In genomic region chrX:100700809-100701208, GRCh38 we compare ENCODE assay signal across 18 cellular contexts. TPM values are rescaled to one million over a fixed set of nuclear protein-coding genes. Genes with fewer than 3 reads are reported as not detected.
DNase-seq lines count a peak whose midpoint lies in the region; ATAC-seq lines count a peak whose summit lies in the region.
"Had no signal": no experiment of that assay in that cellular context is flagged by ENCODE, and none has a peak within 500 bp of the region (broad histone marks: within the 10 kb centered on the region; RNA-seq: fewer than 3 reads in every experiment).

No MANE protein-coding gene starts in this region.

- intact Hi-C loops in activated naive CD4-positive, alpha-beta T cell treated with anti-CD3 and anti-CD28 coated beads for 36 hours (cut with micrococcal nuclease) = no loop called here

- peak; percentile 4 for DNase-seq in activated naive CD4-positive, alpha-beta T cell treated with anti-CD3 and anti-CD28 coated beads for 36 hours
- DNase-seq in activated naive CD4-positive, alpha-beta T cell (lab: John Stamatoyannopoulos, UW) = no peak
- no peak for DNase-seq in stimulated activated naive CD8-positive, alpha-beta T cell treated with anti-CD3 and anti-CD28 coated beads, Interleukin-15, amount 100 ng/mL, for 72 hours
- DNase-seq in foreskin melanocyte (no peak), hypothalamus (lab: John Stamatoyannopoulos, UW) (no peak)
- DNase-seq: CD8-positive, alpha-beta T cell; DMS79; NCI-H1105; NCI-H1694 treated with DMSO at 0.1 percent for 48 hours; NCI-H2107; NCI-H446; NCI-H774; PC-9; SJCRH30 had no signal

- H3K4me1 Mint-ChIP-seq in activated naive CD4-positive, alpha-beta T cell treated with anti-CD3 and anti-CD28 coated beads for 36 hours (ENCODE audit: low read depth) = no peaks in the 10 kb centered on the region
- peaks cover 6% of the 10 kb centered on the region for H3K4me1 Mint-ChIP-seq in stimulated activated naive CD8-positive, alpha-beta T cell treated with anti-CD3 and anti-CD28 coated beads, Interleukin-15, amount 100 ng/mL, for 72 hours
- H3K4me1 Mint-ChIP-seq: GM23338 had no signal

- ATAC-seq in GM19463 (IDR thresholded peaks at IDR 0.05; ENCODE audit: unreplicated experiment) (peak; percentile 51), HG03432 (IDR thresholded peaks at IDR 0.05; ENCODE audit: unreplicated experiment) (peak; percentile 90), GM18858 (IDR thresholded peaks at IDR 0.05; ENCODE audit: unreplicated experiment) (no peak)
- peak; percentile 91 for ATAC-seq in stimulated activated naive CD8-positive, alpha-beta T cell treated with anti-CD3 and anti-CD28 coated beads, Interleukin-15, amount 100 ng/mL, for 72 hours
- ATAC-seq: CD8-positive, alpha-beta T cell; GM23338 had no signal

- H3K27ac Mint-ChIP-seq in activated naive CD4-positive, alpha-beta T cell treated with anti-CD3 and anti-CD28 coated beads for 36 hours = no peak overlapping the region
- no peak overlapping the region for H3K27ac Mint-ChIP-seq in stimulated activated naive CD8-positive, alpha-beta T cell treated with anti-CD3 and anti-CD28 coated beads, Interleukin-15, amount 100 ng/mL, for 72 hours
- H3K27ac Mint-ChIP-seq: CD8-positive, alpha-beta T cell; GM23338 had no signal

- CTCF ChIA-PET in activated naive CD4-positive, alpha-beta T cell treated with anti-CD3 and anti-CD28 coated beads for 36 hours (lab: Charles Lee) = no interaction called here

- H3K27me3 Mint-ChIP-seq in activated naive CD4-positive, alpha-beta T cell treated with anti-CD3 and anti-CD28 coated beads for 36 hours (ENCODE audit: low read depth) = peaks cover 9% of the 10 kb centered on the region
- H3K27me3 Mint-ChIP-seq in stimulated activated naive CD8-positive, alpha-beta T cell treated with anti-CD3 and anti-CD28 coated beads, Interleukin-15, amount 100 ng/mL, for 72 hours = peaks cover 31% of the 10 kb centered on the region

- no peaks in the 10 kb centered on the region for H3K36me3 Mint-ChIP-seq in activated naive CD4-positive, alpha-beta T cell treated with anti-CD3 and anti-CD28 coated beads for 36 hours (ENCODE audit: low read depth)
- H3K36me3 Mint-ChIP-seq: CD8-positive, alpha-beta T cell had no signal

- H3K4me3 Mint-ChIP-seq in activated naive CD4-positive, alpha-beta T cell treated with anti-CD3 and anti-CD28 coated beads for 36 hours = no peak overlapping the region
- H3K4me3 Mint-ChIP-seq in stimulated activated naive CD8-positive, alpha-beta T cell treated with anti-CD3 and anti-CD28 coated beads, Interleukin-15, amount 100 ng/mL, for 72 hours = no peak overlapping the region
- H3K4me3 Mint-ChIP-seq: CD8-positive, alpha-beta T cell; GM23338 had no signal

- no peaks in the 10 kb centered on the region for H3K9me3 Mint-ChIP-seq in activated naive CD4-positive, alpha-beta T cell treated with anti-CD3 and anti-CD28 coated beads for 36 hours
- no peaks in the 10 kb centered on the region for H3K9me3 Mint-ChIP-seq in stimulated activated naive CD8-positive, alpha-beta T cell treated with anti-CD3 and anti-CD28 coated beads, Interleukin-15, amount 100 ng/mL, for 72 hours
- H3K9me3 Mint-ChIP-seq: CD8-positive, alpha-beta T cell; GM23338 had no signal

RNA-seq across cellular contexts. Expression of gene SYTL4, which starts 31.1 kb away (rescaled TPM):
- total RNA-seq in activated naive CD4-positive, alpha-beta T cell treated with anti-CD3 and anti-CD28 coated beads for 36 hours = not detected
- total RNA-seq: CD8-positive, alpha-beta T cell; SJCRH30 had no signal

RNA-seq across cellular contexts. Expression of gene SRPX2, which starts 56.8 kb away (rescaled TPM):
- not detected for total RNA-seq in activated naive CD4-positive, alpha-beta T cell treated with anti-CD3 and anti-CD28 coated beads for 36 hours
- total RNA-seq: CD8-positive, alpha-beta T cell; GM23338 had no signal
